Comparison of ENCODE assay signal across 8 cellular contexts in genomic region chr1:153978274-153978909, GRCh38. TPM values are rescaled to one million over a fixed set of nuclear protein-coding genes. Genes with fewer than 3 reads are reported as not detected.
DNase-seq lines count a peak whose midpoint lies in the region; ATAC-seq, FAIRE-seq and TF ChIP-seq lines count a peak whose summit lies in the region.

No MANE protein-coding gene starts in this region.

- no peak for DNase-seq in A549 (ENCODE audit: low read depth in 1 of 2, low spot score in 1 of 2)
- no peak for DNase-seq in brain microvascular endothelial cell
- DNase-seq in SW480 (ENCODE audit: low spot score), result no peak
- DNase-seq in activated CD4-positive, alpha-beta T cell treated with anti-CD3 and anti-CD28 coated beads for 1 hour, result no peak

- in situ Hi-C loops in brain microvascular endothelial cell (cut with HindIII; ENCODE audit: low pct_ligation_motif_present, low sequenced_read_pairs), result no loop called here

- no peak for TF ChIP-seq RAD21 in A549 (conservative IDR thresholded peaks at IDR 0.05 in 1 of 2, IDR thresholded peaks at IDR 0.05 in 1 of 2)

- no peak for TF ChIP-seq EP300 in A549 (IDR thresholded peaks at IDR 0.05)

- H3K4me2 ChIP-seq in A549, result peak overlapping the region; percentile 92

- 72% methylated on average over 9 of the region's 9 CpGs for WGBS in A549 (ENCODE audit: missing lambda C conversion rate)

- no peaks in the 10 kb centered on the region for H3K27me3 ChIP-seq in brain microvascular endothelial cell (replicated peaks)
- no peaks in the 10 kb centered on the region for H3K27me3 ChIP-seq in mononuclear cell (ENCODE audit: insufficient read depth, low read length)

- POLR2A ChIA-PET in A549 (lab: Yijun Ruan, JAX), result interaction anchor here (0.9 to 4.4 kb wide), 6 partner anchors 11 to 194 kb away, joined by 3 to 78 read pairs (median 10); partner anchors contain the start of genes CREB3L4, DENND4B, RPS27 and SLC39A1

- peaks cover 48% of the 10 kb centered on the region for H3K36me3 ChIP-seq in brain microvascular endothelial cell (replicated peaks)

- no peak for TF ChIP-seq CTCF in A549 (IDR thresholded peaks at IDR 0.05)
- TF ChIP-seq CTCF in brain microvascular endothelial cell (IDR thresholded peaks at IDR 0.05; ENCODE audit: low read depth, low read length, missing control alignments), result no peak

- H3K9me3 ChIP-seq in A549 (no peaks in the 10 kb centered on the region), mononuclear cell (ENCODE audit: low read depth, low read length) (no peaks in the 10 kb centered on the region)

- no peak for ATAC-seq in A549
- ATAC-seq in HG03565 (IDR thresholded peaks at IDR 0.05; ENCODE audit: unreplicated experiment), result peak; percentile 9
- no peak for ATAC-seq in HG02759 (IDR thresholded peaks at IDR 0.05; ENCODE audit: unreplicated experiment)
- no peak for ATAC-seq in HG02763 (IDR thresholded peaks at IDR 0.05; ENCODE audit: unreplicated experiment)

- no peak for TF ChIP-seq POLR2A in A549 (IDR thresholded peaks at IDR 0.05; ENCODE audit: low read length)

- H3K4me1 ChIP-seq in A549 (peaks cover 18% of the 10 kb centered on the region), mononuclear cell (ENCODE audit: insufficient read depth, low read length) (peaks cover 28% of the 10 kb centered on the region)

- no peak for FAIRE-seq in A549 (lab: Jason Lieb, UNC)

- CTCF ChIA-PET in A549 (lab: Yijun Ruan, JAX), result interaction anchor here (0.5 to 7.5 kb wide), 10 partner anchors 8 to 947 kb away, joined by 3 to 90 read pairs (median 6); partner anchors contain the start of genes CREB3L4, DENND4B and RAB13

- H3K27ac ChIP-seq in A549 (peak overlapping the region; percentile 88 to 95; a peak in 5 of 6 replicates), brain microvascular endothelial cell (no peak overlapping the region)

- peak overlapping the region; percentile 92 for H3K4me3 ChIP-seq in A549
- H3K4me3 ChIP-seq in brain microvascular endothelial cell (ENCODE audit: low read depth, low read length), result peak overlapping the region; percentile 97
- H3K4me3 ChIP-seq in mononuclear cell (ENCODE audit: low read length), result peak overlapping the region; percentile 91

TF ChIP-seq in A549, 52 proteins besides CTCF, POLR2A, EP300 and RAD21:
- TF ChIP-seq BCL3 (IDR thresholded peaks at IDR 0.05), result no peak
- no peak for TF ChIP-seq MAFK (IDR thresholded peaks at IDR 0.05; ENCODE audit: partially characterized antibody)
- TF ChIP-seq E2F6 (IDR thresholded peaks at IDR 0.05; ENCODE audit: borderline replicate concordance, low read depth), result no peak

RNA-seq across cellular contexts. Expression of gene JTB, which starts 0.9 kb away (rescaled TPM):
- 162 and 178 TPM in 2 replicates for polyA plus RNA-seq in A549 (2011; rRNA removed)
- polyA plus RNA-seq in A549 (2012; cell fraction: cytosol; rRNA removed), result 170 and 197 TPM in 2 replicates
- polyA plus RNA-seq in A549 (2012; cell fraction: nucleus; rRNA removed), result 101 and 105 TPM in 2 replicates
- polyA plus RNA-seq in A549 (2017; fragmentation: RNase III; extraction: RNeasy Plus Mini Kit Qiagen cat#74134 plus additional on column Dnase treatment), result 103 to 106 TPM (median 103 TPM) in 3 replicates
- 49.3 and 50.3 TPM in 2 replicates for polyA minus RNA-seq in A549 (2011; rRNA and poly(A)+ RNA removed)
- total RNA-seq in mononuclear cell, result 160 TPM

RNA-seq across cellular contexts. Expression of gene RAB13, which starts 7.7 kb away (rescaled TPM):
- polyA plus RNA-seq in A549 (2011; rRNA removed) (74.7 and 90.9 TPM in 2 replicates), A549 (2017; fragmentation: RNase III; extraction: RNeasy Plus Mini Kit Qiagen cat#74134 plus additional on column Dnase treatment) (150 to 162 TPM (median 160 TPM) in 3 replicates)
- polyA plus RNA-seq in A549 (2012; cell fraction: cytosol; rRNA removed), result 64.1 and 67.9 TPM in 2 replicates
- polyA plus RNA-seq in A549 (2012; cell fraction: nucleus; rRNA removed), result 10.6 and 17.0 TPM in 2 replicates
- polyA minus RNA-seq in A549 (2011; rRNA and poly(A)+ RNA removed), result 23.3 and 31.2 TPM in 2 replicates
- total RNA-seq in mononuclear cell, result 1.2 TPM

RNA-seq across cellular contexts. Expression of gene CREB3L4, which starts 10.7 kb away (rescaled TPM):
- 14.3 and 18.0 TPM in 2 replicates for polyA plus RNA-seq in A549 (2011; rRNA removed)
- polyA plus RNA-seq in A549 (2012; cell fraction: cytosol; rRNA removed), result 13.4 and 15.5 TPM in 2 replicates
- 20.4 and 22.4 TPM in 2 replicates for polyA plus RNA-seq in A549 (2012; cell fraction: nucleus; rRNA removed)
- 6.5 to 11.7 TPM (median 10.1 TPM) in 3 replicates for polyA plus RNA-seq in A549 (2017; fragmentation: RNase III; extraction: RNeasy Plus Mini Kit Qiagen cat#74134 plus additional on column Dnase treatment)
- polyA minus RNA-seq in A549 (2011; rRNA and poly(A)+ RNA removed), result 13.2 and 17.2 TPM in 2 replicates
- 2.4 TPM for total RNA-seq in mononuclear cell

RNA-seq across cellular contexts. Expression of gene RPS27, which starts 12.2 kb away (rescaled TPM):
- 4,831 and 9,152 TPM in 2 replicates for polyA plus RNA-seq in A549 (2011; rRNA removed)
- 4,675 and 4,969 TPM in 2 replicates for polyA plus RNA-seq in A549 (2012; cell fraction: cytosol; rRNA removed)
- 945 and 992 TPM in 2 replicates for polyA plus RNA-seq in A549 (2012; cell fraction: nucleus; rRNA removed)
- 5,586 to 6,202 TPM (median 5,748 TPM) in 3 replicates for polyA plus RNA-seq in A549 (2017; fragmentation: RNase III; extraction: RNeasy Plus Mini Kit Qiagen cat#74134 plus additional on column Dnase treatment)
- 430 and 587 TPM in 2 replicates for polyA minus RNA-seq in A549 (2011; rRNA and poly(A)+ RNA removed)
- total RNA-seq in mononuclear cell, result 8,524 TPM

RNA-seq across cellular contexts. Expression of gene SLC39A1, which starts 15.1 kb away (rescaled TPM):
- polyA plus RNA-seq in A549 (2011; rRNA removed), result 80.6 and 90.8 TPM in 2 replicates
- polyA plus RNA-seq in A549 (2012; cell fraction: cytosol; rRNA removed), result 87.4 and 122 TPM in 2 replicates
- polyA plus RNA-seq in A549 (2012; cell fraction: nucleus; rRNA removed), result 92.1 and 95.1 TPM in 2 replicates
- polyA plus RNA-seq in A549 (2017; fragmentation: RNase III; extraction: RNeasy Plus Mini Kit Qiagen cat#74134 plus additional on column Dnase treatment), result 95.6 to 108 TPM (median 104 TPM) in 3 replicates
- polyA minus RNA-seq in A549 (2011; rRNA and poly(A)+ RNA removed), result 58.9 and 67.1 TPM in 2 replicates
- total RNA-seq in mononuclear cell, result 15.8 TPM
